In genomic region chr6:18210707-18211106, GRCh38 we compare ENCODE assay signal across 2 cellular contexts.
TF ChIP-seq lines count a peak whose summit lies in the region.

No MANE protein-coding gene starts in this region.

TF ChIP-seq in HEK293, 187 proteins besides CTCF, POLR2A, EP300 and RAD21:
- TF ChIP-seq ZNF426 (tag by site-specific recombination; IDR thresholded peaks at IDR 0.05), result no peak
- TF ChIP-seq YY2 (tag by site-specific recombination; IDR thresholded peaks at IDR 0.05), result no peak
- peak; percentile 71; the same call in 1 of the 2 replicates for TF ChIP-seq ZNF121 (tag by site-specific recombination; IDR thresholded peaks at IDR 0.05)
- no peak for TF ChIP-seq BCL6B (tag by site-specific recombination; IDR thresholded peaks at IDR 0.05)
- TF ChIP-seq ZNF514 (tag by site-specific recombination; IDR thresholded peaks at IDR 0.05), result no peak
- no peak for TF ChIP-seq GLIS1 (tag by site-specific recombination; IDR thresholded peaks at IDR 0.05)
- TF ChIP-seq ZFP41 (tag by site-specific recombination; IDR thresholded peaks at IDR 0.05; ENCODE audit: borderline replicate concordance), result no peak

TF ChIP-seq in GM12878, 131 proteins besides CTCF, POLR2A, EP300 and RAD21:
- TF ChIP-seq, protein P1, sequence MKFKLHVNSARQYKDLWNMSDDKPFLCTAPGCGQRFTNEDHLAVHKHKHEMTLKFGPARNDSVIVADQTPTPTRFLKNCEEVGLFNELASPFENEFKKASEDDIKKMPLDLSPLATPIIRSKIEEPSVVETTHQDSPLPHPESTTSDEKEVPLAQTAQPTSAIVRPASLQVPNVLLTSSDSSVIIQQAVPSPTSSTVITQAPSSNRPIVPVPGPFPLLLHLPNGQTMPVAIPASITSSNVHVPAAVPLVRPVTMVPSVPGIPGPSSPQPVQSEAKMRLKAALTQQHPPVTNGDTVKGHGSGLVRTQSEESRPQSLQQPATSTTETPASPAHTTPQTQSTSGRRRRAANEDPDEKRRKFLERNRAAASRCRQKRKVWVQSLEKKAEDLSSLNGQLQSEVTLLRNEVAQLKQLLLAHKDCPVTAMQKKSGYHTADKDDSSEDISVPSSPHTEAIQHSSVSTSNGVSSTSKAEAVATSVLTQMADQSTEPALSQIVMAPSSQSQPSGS (IDR thresholded peaks at IDR 0.05; ENCODE audit: low read length), result no peak
- TF ChIP-seq GATAD2B (conservative IDR thresholded peaks at IDR 0.05; ENCODE audit: low read depth) (no peak), NBN (IDR thresholded peaks at IDR 0.05) (no peak), RELB (IDR thresholded peaks at IDR 0.05; ENCODE audit: low read depth) (no peak), CHD1 (IDR thresholded peaks at IDR 0.05; ENCODE audit: low read depth, low read length) (no peak), PML (IDR thresholded peaks at IDR 0.05; ENCODE audit: low read length) (no peak), HDGF (IDR thresholded peaks at IDR 0.05) (no peak), KAT2A (conservative IDR thresholded peaks at IDR 0.05; ENCODE audit: control insufficient read depth, low read depth, low read length) (no peak), GABPA (IDR thresholded peaks at IDR 0.05; ENCODE audit: low read depth) (no peak), PKNOX1 (IDR thresholded peaks at IDR 0.05) (no peak), RBBP5 (conservative IDR thresholded peaks at IDR 0.05) (no peak), RFX5 (IDR thresholded peaks at IDR 0.05; ENCODE audit: low read depth, low read length) (no peak), HDAC6 (IDR thresholded peaks at IDR 0.05; ENCODE audit: unreplicated experiment) (no peak), CREM (IDR thresholded peaks at IDR 0.05; ENCODE audit: low read depth) (no peak)
